Comparison of ENCODE assay signal across 1 cellular context in genomic region chr3:73637042-73637441, GRCh38.
TF ChIP-seq lines count a peak whose summit lies in the region.

No MANE protein-coding gene starts in this region.

TF ChIP-seq in SK-N-SH treated with all-trans-retinoic acid at 6 μM for 48 hours, 23 proteins besides CTCF, POLR2A, EP300 and RAD21 (continued from another document):
- TF ChIP-seq TSHZ2 (CRISPR knock-in tag; IDR thresholded peaks at IDR 0.05) (no peak), GLIS3 (CRISPR knock-in tag; IDR thresholded peaks at IDR 0.05) (no peak), ZFP3 (CRISPR knock-in tag; IDR thresholded peaks at IDR 0.05) (no peak), PPARA (CRISPR knock-in tag; IDR thresholded peaks at IDR 0.05; ENCODE audit: borderline replicate concordance) (no peak), CSRNP3 (CRISPR knock-in tag; IDR thresholded peaks at IDR 0.05) (no peak), ISL1 (CRISPR knock-in tag; IDR thresholded peaks at IDR 0.05) (no peak), OSR1 (CRISPR knock-in tag; IDR thresholded peaks at IDR 0.05) (no peak)
